10 cellular contexts compared by ENCODE assay signal in genomic region chr6:107811591-107812218, GRCh38. TPM values are rescaled to one million over a fixed set of nuclear protein-coding genes. Genes with fewer than 3 reads are reported as not detected.
DNase-seq lines count a peak whose midpoint lies in the region; ATAC-seq and TF ChIP-seq lines count a peak whose summit lies in the region.
"Had no signal": no experiment of that assay in that cellular context is flagged by ENCODE, and none has a peak within 500 bp of the region (broad histone marks: within the 10 kb centered on the region; RNA-seq: fewer than 3 reads in every experiment).

No MANE protein-coding gene starts in this region.

- H2AFZ ChIP-seq in hepatocyte: no peak overlapping the region

- H3K9me2 ChIP-seq in hepatocyte (replicated peaks; ENCODE audit: insufficient read depth): no peaks in the 10 kb centered on the region

- H4K20me1 ChIP-seq in hepatocyte (ENCODE audit: insufficient read depth, poor library complexity, severe bottlenecking): no peaks in the 10 kb centered on the region

- H3K36me3 Mint-ChIP-seq in activated naive CD4-positive, alpha-beta T cell treated with anti-CD3 and anti-CD28 coated beads for 36 hours (ENCODE audit: low read depth): peaks cover 7% of the 10 kb centered on the region
- peaks cover 10% of the 10 kb centered on the region for H3K36me3 Mint-ChIP-seq in activated CD8-positive, alpha-beta T cell treated with anti-CD3 and anti-CD28 coated beads for 36 hours (ENCODE audit: low read depth)
- no peaks in the 10 kb centered on the region for H3K36me3 Mint-ChIP-seq in stimulated activated naive CD8-positive, alpha-beta T cell treated with anti-CD3 and anti-CD28 coated beads, Interleukin-15, Interleukin-2, amounts not matched to agents 100 ng/mL and 50 ng/mL, for 24 hours (ENCODE audit: low read depth)

- no peak for TF ChIP-seq CTCF in activated CD8-positive, alpha-beta T cell treated with anti-CD3 and anti-CD28 coated beads for 36 hours (IDR thresholded peaks at IDR 0.05)
- no peak for TF ChIP-seq CTCF in hepatocyte (IDR thresholded peaks at IDR 0.05; ENCODE audit: poor library complexity)

- H3K9me3 Mint-ChIP-seq in activated naive CD4-positive, alpha-beta T cell treated with anti-CD3 and anti-CD28 coated beads for 36 hours: no peaks in the 10 kb centered on the region
- H3K9me3 Mint-ChIP-seq in activated CD8-positive, alpha-beta T cell treated with anti-CD3 and anti-CD28 coated beads for 36 hours: no peaks in the 10 kb centered on the region
- H3K9me3 Mint-ChIP-seq in stimulated activated naive CD8-positive, alpha-beta T cell treated with anti-CD3 and anti-CD28 coated beads, Interleukin-15, Interleukin-2, amounts not matched to agents 100 ng/mL and 50 ng/mL, for 24 hours: no peaks in the 10 kb centered on the region

- 60% methylated on average over 8 of the region's 8 CpGs for WGBS in hepatocyte (ENCODE audit: low lambda C conversion rate, missing lambda C conversion rate)

- ATAC-seq in activated CD8-positive, alpha-beta T cell treated with anti-CD3 and anti-CD28 coated beads for 36 hours: peak; percentile 74
- no peak for ATAC-seq in GM21576 (IDR thresholded peaks at IDR 0.05; ENCODE audit: unreplicated experiment)

- no peaks in the 10 kb centered on the region for H3K9me3 ChIP-seq in hepatocyte (ENCODE audit: low read depth)

- no peaks in the 10 kb centered on the region for H3K79me2 ChIP-seq in hepatocyte

- H3K4me1 ChIP-seq in hepatocyte (ENCODE audit: insufficient read depth): peaks cover 5% of the 10 kb centered on the region

- DNase-seq in activated naive CD4-positive, alpha-beta T cell treated with anti-CD3 and anti-CD28 coated beads for 36 hours: peak; percentile 38
- no peak for DNase-seq in activated naive CD4-positive, alpha-beta T cell treated with Interleukin-2 at 50 U/mL for 16 hours
- no peak for DNase-seq in activated CD8-positive, alpha-beta T cell treated with anti-CD3 and anti-CD28 coated beads for 36 hours
- DNase-seq in hepatocyte (ENCODE audit: low spot score): peak; percentile 54
- no peak for DNase-seq in DMS 273 (lab: John Stamatoyannopoulos, UW; ENCODE audit: unreplicated experiment)
- no peak for DNase-seq in DMS79 (lab: John Stamatoyannopoulos, UW)
- DNase-seq: NCI-H774, retina had no signal

- H3K4me1 Mint-ChIP-seq in activated naive CD4-positive, alpha-beta T cell treated with anti-CD3 and anti-CD28 coated beads for 36 hours (ENCODE audit: low read depth): peaks cover 74% of the 10 kb centered on the region
- H3K4me1 Mint-ChIP-seq in activated CD8-positive, alpha-beta T cell treated with anti-CD3 and anti-CD28 coated beads for 36 hours (ENCODE audit: low read depth): peaks cover 56% of the 10 kb centered on the region
- peaks cover 59% of the 10 kb centered on the region for H3K4me1 Mint-ChIP-seq in stimulated activated naive CD8-positive, alpha-beta T cell treated with anti-CD3 and anti-CD28 coated beads, Interleukin-15, Interleukin-2, amounts not matched to agents 100 ng/mL and 50 ng/mL, for 24 hours (ENCODE audit: low read depth)

- intact Hi-C loops in activated naive CD4-positive, alpha-beta T cell treated with anti-CD3 and anti-CD28 coated beads for 36 hours (cut with micrococcal nuclease): no loop called here
- intact Hi-C loops in activated CD8-positive, alpha-beta T cell treated with anti-CD3 and anti-CD28 coated beads for 36 hours (cut with micrococcal nuclease): no loop called here

- POLR2A ChIA-PET in activated CD8-positive, alpha-beta T cell treated with anti-CD3 and anti-CD28 coated beads for 36 hours (lab: Charles Lee): interaction anchor here (0.8 to 3.1 kb wide), 7 partner anchors 8 to 85 kb away, joined by 3 to 30 read pairs (median 3); partner anchors contain the start of gene SCML4

- H3K27me3 ChIP-seq in hepatocyte: no peaks in the 10 kb centered on the region

- no peaks in the 10 kb centered on the region for H3K36me3 ChIP-seq in hepatocyte (replicated peaks; ENCODE audit: insufficient read depth, low read depth)

- H3K27ac Mint-ChIP-seq in activated naive CD4-positive, alpha-beta T cell treated with anti-CD3 and anti-CD28 coated beads for 36 hours: peak overlapping the region; percentile 57
- peak overlapping the region; percentile 59 for H3K27ac Mint-ChIP-seq in activated CD8-positive, alpha-beta T cell treated with anti-CD3 and anti-CD28 coated beads for 36 hours
- H3K27ac Mint-ChIP-seq in stimulated activated naive CD8-positive, alpha-beta T cell treated with anti-CD3 and anti-CD28 coated beads, Interleukin-15, Interleukin-2, amounts not matched to agents 100 ng/mL and 50 ng/mL, for 24 hours: peak overlapping the region; percentile 53

- H3K27ac ChIP-seq in hepatocyte: peak overlapping the region; percentile 71

- H3K27me3 Mint-ChIP-seq in activated naive CD4-positive, alpha-beta T cell treated with anti-CD3 and anti-CD28 coated beads for 36 hours (ENCODE audit: low read depth): no peaks in the 10 kb centered on the region
- H3K27me3 Mint-ChIP-seq in activated CD8-positive, alpha-beta T cell treated with anti-CD3 and anti-CD28 coated beads for 36 hours: no peaks in the 10 kb centered on the region
- no peaks in the 10 kb centered on the region for H3K27me3 Mint-ChIP-seq in stimulated activated naive CD8-positive, alpha-beta T cell treated with anti-CD3 and anti-CD28 coated beads, Interleukin-15, Interleukin-2, amounts not matched to agents 100 ng/mL and 50 ng/mL, for 24 hours

- no peak overlapping the region for H3K4me2 ChIP-seq in hepatocyte

- no peak overlapping the region for H3K4me3 Mint-ChIP-seq in activated naive CD4-positive, alpha-beta T cell treated with anti-CD3 and anti-CD28 coated beads for 36 hours
- no peak overlapping the region for H3K4me3 Mint-ChIP-seq in activated CD8-positive, alpha-beta T cell treated with anti-CD3 and anti-CD28 coated beads for 36 hours
- H3K4me3 Mint-ChIP-seq in stimulated activated naive CD8-positive, alpha-beta T cell treated with anti-CD3 and anti-CD28 coated beads, Interleukin-15, Interleukin-2, amounts not matched to agents 100 ng/mL and 50 ng/mL, for 24 hours: no peak overlapping the region

- CTCF ChIA-PET in activated naive CD4-positive, alpha-beta T cell treated with anti-CD3 and anti-CD28 coated beads for 36 hours (lab: Charles Lee): interaction anchor here (1.1 to 3.3 kb wide), 3 partner anchors 11 to 81 kb away, joined by 4 to 16 read pairs (median 6); no protein-coding TSS in a partner anchor
- CTCF ChIA-PET in activated CD8-positive, alpha-beta T cell treated with anti-CD3 and anti-CD28 coated beads for 36 hours (lab: Charles Lee): interaction anchor here (0.6 to 2.8 kb wide), 3 partner anchors 10 to 32 kb away, joined by 3 to 12 read pairs (median 4); no protein-coding TSS in a partner anchor

- H3K4me3 ChIP-seq in hepatocyte: no peak overlapping the region

RNA-seq across cellular contexts. Expression of gene SCML4, which starts 12.4 kb away (rescaled TPM):
- 10 to 100 TPM in 1 of 2 experiments, 1 to 10 TPM in 1; 9.1 to 10.7 TPM for total RNA-seq in activated naive CD4-positive, alpha-beta T cell treated with anti-CD3 and anti-CD28 coated beads for 36 hours
- total RNA-seq in activated CD8-positive, alpha-beta T cell treated with anti-CD3 and anti-CD28 coated beads for 36 hours: 10 to 100 TPM; 14.8 to 17.9 TPM
- 1.6 and 5.8 TPM in 2 replicates for total RNA-seq in hepatocyte
- polyA plus RNA-seq in hepatocyte: 1.5 and 3.4 TPM in 2 replicates

Comparison
In these comparisons a context has a peak if more than half of its experiments do, and no peak if none do; other contexts are left out.
1. DNase-seq: peak in activated naive CD4-positive, alpha-beta T cell treated with anti-CD3 and anti-CD28 coated beads for 36 hours (single experiment) and hepatocyte (single experiment); none in activated naive CD4-positive, alpha-beta T cell treated with Interleukin-2 at 50 U/mL for 16 hours (single experiment), activated CD8-positive, alpha-beta T cell treated with anti-CD3 and anti-CD28 coated beads for 36 hours (single experiment), DMS 273 (single experiment) and DMS79 (single experiment).
2. Peak in every context shown above with its lines, with median percentiles within 50 percentile points of each other: H3K27ac Mint-ChIP-seq.